In genomic region chr12:97573901-97574300, GRCh38 we compare ENCODE assay signal across 22 cellular contexts.
"Had no signal": no experiment of that assay in that cellular context is flagged by ENCODE, and none has a peak within 500 bp of the region (broad histone marks: within the 10 kb centered on the region; RNA-seq: fewer than 3 reads in every experiment).

No MANE protein-coding gene starts in this region.

- H3K4me1 ChIP-seq: adrenal gland had no signal

- H3K27ac ChIP-seq: adrenal gland, body of pancreas had no signal

- ATAC-seq: activated CD4-positive, CD25-positive, alpha-beta regulatory T cell treated with anti-CD3 and anti-CD28 coated beads, Interleukin-2, amount 50 U/mL, for 24 hours; activated CD8-positive, alpha-beta T cell treated with anti-CD3 and anti-CD28 coated beads for 36 hours; activated T-cell treated with anti-CD3 and anti-CD28 coated beads, Interleukin-2, amount 50 U/mL, for 72 hours; body of pancreas had no signal

- H3K36me3 Mint-ChIP-seq: activated naive CD8-positive, alpha-beta T cell treated with anti-CD3 and anti-CD28 coated beads, Interleukin-2, amount 10 ng/mL, durations not matched to agents 7 days and 5 days had no signal

- H3K27ac Mint-ChIP-seq: activated CD8-positive, alpha-beta T cell treated with anti-CD3 and anti-CD28 coated beads for 36 hours; activated naive CD8-positive, alpha-beta T cell treated with anti-CD3 and anti-CD28 coated beads, Interleukin-2, amount 10 ng/mL, durations not matched to agents 7 days and 5 days; activated T-cell treated with anti-CD3 and anti-CD28 coated beads, Interleukin-2, amount 50 U/mL, for 72 hours; T-helper 2 cell treated with Interferon-gamma antibody and Interleukin-4, amounts not matched to agents 5 μg/mL and 100 μg/mL, for 36 hours had no signal

- H3K4me1 Mint-ChIP-seq: activated naive CD8-positive, alpha-beta T cell treated with anti-CD3 and anti-CD28 coated beads, Interleukin-2, amount 10 ng/mL, durations not matched to agents 7 days and 5 days; central memory CD8-positive, alpha-beta T cell had no signal

- H3K4me3 ChIP-seq: adrenal gland, body of pancreas had no signal

- H3K4me3 Mint-ChIP-seq: activated CD8-positive, alpha-beta T cell treated with anti-CD3 and anti-CD28 coated beads for 36 hours; activated naive CD8-positive, alpha-beta T cell treated with anti-CD3 and anti-CD28 coated beads, Interleukin-2, amount 10 ng/mL, durations not matched to agents 7 days and 5 days; activated T-cell treated with anti-CD3 and anti-CD28 coated beads, Interleukin-2, amount 50 U/mL, for 72 hours; central memory CD8-positive, alpha-beta T cell; T-helper 2 cell treated with Interferon-gamma antibody and Interleukin-4, amounts not matched to agents 5 μg/mL and 100 μg/mL, for 36 hours had no signal

- H3K36me3 ChIP-seq: adrenal gland had no signal

- FAIRE-seq: RCC 7860 had no signal

- H3K27me3 Mint-ChIP-seq: activated CD8-positive, alpha-beta T cell treated with anti-CD3 and anti-CD28 coated beads for 36 hours; activated naive CD8-positive, alpha-beta T cell treated with anti-CD3 and anti-CD28 coated beads, Interleukin-2, amount 10 ng/mL, durations not matched to agents 7 days and 5 days; central memory CD8-positive, alpha-beta T cell had no signal

- H3K27me3 ChIP-seq: adrenal gland, body of pancreas had no signal

- DNase-seq: activated CD4-positive, alpha-beta T cell treated with anti-CD3 and anti-CD28 coated beads for 4 hours; activated CD8-positive, alpha-beta memory T cell treated with anti-CD3 and anti-CD28 coated beads, Interleukin-2, amount 50 U/mL, for 4 hours; activated CD8-positive, alpha-beta T cell treated with anti-CD3 and anti-CD28 coated beads for 36 hours; activated naive CD4-positive, alpha-beta T cell treated with anti-CD3 and anti-CD28 coated beads, Interleukin-2, amount 50 U/mL, for 16 hours; activated naive CD8-positive, alpha-beta T cell treated with anti-CD3 and anti-CD28 coated beads, Interleukin-2, amount 10 ng/mL, durations not matched to agents 7 days and 5 days; activated T-cell treated with anti-CD3 and anti-CD28 coated beads, Interleukin-2, amount 50 U/mL, for 72 hours; adrenal gland; aorta; body of pancreas; MM.1S; NCI-H1105; NCI-H1436 treated with DMSO at 0.1 percent for 48 hours; NCI-H187; NCI-H2081; NCI-H510A treated with DMSO at 0.1 percent for 48 hours; NCI-H69; NK-92 treated with Interleukin-12 subunit alpha and Interleukin-12 subunit beta, amount 100 ng/mL, for 24 hours; SHP77 treated with DMSO at 0.1 percent for 48 hours had no signal

- H3K9me3 ChIP-seq: adrenal gland, body of pancreas had no signal

- H3K9me3 Mint-ChIP-seq: activated CD8-positive, alpha-beta T cell treated with anti-CD3 and anti-CD28 coated beads for 36 hours; activated naive CD8-positive, alpha-beta T cell treated with anti-CD3 and anti-CD28 coated beads, Interleukin-2, amount 10 ng/mL, durations not matched to agents 7 days and 5 days; T-helper 2 cell treated with Interferon-gamma antibody and Interleukin-4, amounts not matched to agents 5 μg/mL and 100 μg/mL, for 36 hours had no signal
